In the genomic region with DNA sequence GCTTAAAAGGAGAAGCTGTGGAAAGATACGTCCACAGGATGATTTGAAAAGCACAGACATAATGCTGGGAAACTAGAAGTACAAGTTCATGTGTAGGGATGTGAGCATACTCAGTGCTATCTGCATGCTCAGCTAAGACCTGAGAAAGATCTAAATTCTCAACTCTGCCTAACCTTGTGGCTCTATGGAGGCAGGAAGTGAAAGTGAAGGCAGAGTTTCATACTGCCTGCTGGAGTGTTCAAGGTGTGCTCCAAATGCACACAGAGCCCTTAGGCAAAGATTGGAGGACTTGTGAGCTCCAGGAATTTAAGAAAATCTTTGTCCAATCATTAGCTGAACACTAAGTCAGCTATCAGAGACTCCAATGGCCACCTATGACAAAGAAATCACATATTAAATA, we compare ENCODE assay signal across 2 cellular contexts.
TF ChIP-seq lines count a peak whose summit lies in the region.

No MANE protein-coding gene starts in this region.

TF ChIP-seq in liver, 16 proteins besides CTCF, POLR2A, EP300 and RAD21:
- TF ChIP-seq, protein P1, sequence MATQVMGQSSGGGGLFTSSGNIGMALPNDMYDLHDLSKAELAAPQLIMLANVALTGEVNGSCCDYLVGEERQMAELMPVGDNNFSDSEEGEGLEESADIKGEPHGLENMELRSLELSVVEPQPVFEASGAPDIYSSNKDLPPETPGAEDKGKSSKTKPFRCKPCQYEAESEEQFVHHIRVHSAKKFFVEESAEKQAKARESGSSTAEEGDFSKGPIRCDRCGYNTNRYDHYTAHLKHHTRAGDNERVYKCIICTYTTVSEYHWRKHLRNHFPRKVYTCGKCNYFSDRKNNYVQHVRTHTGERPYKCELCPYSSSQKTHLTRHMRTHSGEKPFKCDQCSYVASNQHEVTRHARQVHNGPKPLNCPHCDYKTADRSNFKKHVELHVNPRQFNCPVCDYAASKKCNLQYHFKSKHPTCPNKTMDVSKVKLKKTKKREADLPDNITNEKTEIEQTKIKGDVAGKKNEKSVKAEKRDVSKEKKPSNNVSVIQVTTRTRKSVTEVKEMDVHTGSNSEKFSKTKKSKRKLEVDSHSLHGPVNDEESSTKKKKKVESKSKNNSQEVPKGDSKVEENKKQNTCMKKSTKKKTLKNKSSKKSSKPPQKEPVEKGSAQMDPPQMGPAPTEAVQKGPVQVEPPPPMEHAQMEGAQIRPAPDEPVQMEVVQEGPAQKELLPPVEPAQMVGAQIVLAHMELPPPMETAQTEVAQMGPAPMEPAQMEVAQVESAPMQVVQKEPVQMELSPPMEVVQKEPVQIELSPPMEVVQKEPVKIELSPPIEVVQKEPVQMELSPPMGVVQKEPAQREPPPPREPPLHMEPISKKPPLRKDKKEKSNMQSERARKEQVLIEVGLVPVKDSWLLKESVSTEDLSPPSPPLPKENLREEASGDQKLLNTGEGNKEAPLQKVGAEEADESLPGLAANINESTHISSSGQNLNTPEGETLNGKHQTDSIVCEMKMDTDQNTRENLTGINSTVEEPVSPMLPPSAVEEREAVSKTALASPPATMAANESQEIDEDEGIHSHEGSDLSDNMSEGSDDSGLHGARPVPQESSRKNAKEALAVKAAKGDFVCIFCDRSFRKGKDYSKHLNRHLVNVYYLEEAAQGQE (IDR thresholded peaks at IDR 0.05): no peak
- TF ChIP-seq SP1 (IDR thresholded peaks at IDR 0.05): no peak
- no peak for TF ChIP-seq HNF4G (IDR thresholded peaks at IDR 0.05)
- TF ChIP-seq RXRA (IDR thresholded peaks at IDR 0.05): no peak
- no peak for TF ChIP-seq TAF1 (conservative IDR thresholded peaks at IDR 0.05)
- TF ChIP-seq, protein P2, sequence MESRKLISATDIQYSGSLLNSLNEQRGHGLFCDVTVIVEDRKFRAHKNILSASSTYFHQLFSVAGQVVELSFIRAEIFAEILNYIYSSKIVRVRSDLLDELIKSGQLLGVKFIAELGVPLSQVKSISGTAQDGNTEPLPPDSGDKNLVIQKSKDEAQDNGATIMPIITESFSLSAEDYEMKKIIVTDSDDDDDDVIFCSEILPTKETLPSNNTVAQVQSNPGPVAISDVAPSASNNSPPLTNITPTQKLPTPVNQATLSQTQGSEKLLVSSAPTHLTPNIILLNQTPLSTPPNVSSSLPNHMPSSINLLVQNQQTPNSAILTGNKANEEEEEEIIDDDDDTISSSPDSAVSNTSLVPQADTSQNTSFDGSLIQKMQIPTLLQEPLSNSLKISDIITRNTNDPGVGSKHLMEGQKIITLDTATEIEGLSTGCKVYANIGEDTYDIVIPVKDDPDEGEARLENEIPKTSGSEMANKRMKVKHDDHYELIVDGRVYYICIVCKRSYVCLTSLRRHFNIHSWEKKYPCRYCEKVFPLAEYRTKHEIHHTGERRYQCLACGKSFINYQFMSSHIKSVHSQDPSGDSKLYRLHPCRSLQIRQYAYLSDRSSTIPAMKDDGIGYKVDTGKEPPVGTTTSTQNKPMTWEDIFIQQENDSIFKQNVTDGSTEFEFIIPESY (IDR thresholded peaks at IDR 0.05): no peak
- no peak for TF ChIP-seq JUND (IDR thresholded peaks at IDR 0.05)
- TF ChIP-seq FOXA1 (IDR thresholded peaks at IDR 0.05): no peak
- TF ChIP-seq, protein P3, sequence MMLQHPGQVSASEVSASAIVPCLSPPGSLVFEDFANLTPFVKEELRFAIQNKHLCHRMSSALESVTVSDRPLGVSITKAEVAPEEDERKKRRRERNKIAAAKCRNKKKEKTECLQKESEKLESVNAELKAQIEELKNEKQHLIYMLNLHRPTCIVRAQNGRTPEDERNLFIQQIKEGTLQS (IDR thresholded peaks at IDR 0.05): no peak
- TF ChIP-seq, protein P4, sequence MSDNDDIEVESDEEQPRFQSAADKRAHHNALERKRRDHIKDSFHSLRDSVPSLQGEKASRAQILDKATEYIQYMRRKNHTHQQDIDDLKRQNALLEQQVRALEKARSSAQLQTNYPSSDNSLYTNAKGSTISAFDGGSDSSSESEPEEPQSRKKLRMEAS (IDR thresholded peaks at IDR 0.05): no peak
- no peak for TF ChIP-seq GABPA (IDR thresholded peaks at IDR 0.05 in 1 of 2, conservative IDR thresholded peaks at IDR 0.05 in 1 of 2)
- no peak for TF ChIP-seq EGR1 (IDR thresholded peaks at IDR 0.05; ENCODE audit: low read depth in 2 of 2)
- no peak for TF ChIP-seq NR2F2 (IDR thresholded peaks at IDR 0.05)
- no peak for TF ChIP-seq FOXA2 (IDR thresholded peaks at IDR 0.05)

TF ChIP-seq in HepG2, 621 proteins besides CTCF, POLR2A, EP300 and RAD21 (continued from another document):
- TF ChIP-seq, protein P5, sequence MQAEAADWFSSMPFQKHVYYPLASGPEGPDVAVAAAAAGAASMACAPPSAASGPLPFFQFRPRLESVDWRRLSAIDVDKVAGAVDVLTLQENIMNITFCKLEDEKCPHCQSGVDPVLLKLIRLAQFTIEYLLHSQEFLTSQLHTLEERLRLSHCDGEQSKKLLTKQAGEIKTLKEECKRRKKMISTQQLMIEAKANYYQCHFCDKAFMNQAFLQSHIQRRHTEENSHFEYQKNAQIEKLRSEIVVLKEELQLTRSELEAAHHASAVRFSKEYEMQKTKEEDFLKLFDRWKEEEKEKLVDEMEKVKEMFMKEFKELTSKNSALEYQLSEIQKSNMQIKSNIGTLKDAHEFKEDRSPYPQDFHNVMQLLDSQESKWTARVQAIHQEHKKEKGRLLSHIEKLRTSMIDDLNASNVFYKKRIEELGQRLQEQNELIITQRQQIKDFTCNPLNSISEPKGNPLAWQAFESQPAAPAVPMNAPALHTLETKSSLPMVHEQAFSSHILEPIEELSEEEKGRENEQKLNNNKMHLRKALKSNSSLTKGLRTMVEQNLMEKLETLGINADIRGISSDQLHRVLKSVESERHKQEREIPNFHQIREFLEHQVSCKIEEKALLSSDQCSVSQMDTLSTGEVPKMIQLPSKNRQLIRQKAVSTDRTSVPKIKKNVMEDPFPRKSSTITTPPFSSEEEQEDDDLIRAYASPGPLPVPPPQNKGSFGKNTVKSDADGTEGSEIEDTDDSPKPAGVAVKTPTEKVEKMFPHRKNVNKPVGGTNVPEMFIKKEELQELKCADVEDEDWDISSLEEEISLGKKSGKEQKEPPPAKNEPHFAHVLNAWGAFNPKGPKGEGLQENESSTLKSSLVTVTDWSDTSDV (CRISPR knock-in tag; IDR thresholded peaks at IDR 0.05): no peak
- TF ChIP-seq HOXA7 (CRISPR knock-in tag; IDR thresholded peaks at IDR 0.05) (no peak), TOPORS (CRISPR knock-in tag; IDR thresholded peaks at IDR 0.05) (no peak), JDP2 (CRISPR knock-in tag; IDR thresholded peaks at IDR 0.05; ENCODE audit: borderline replicate concordance) (no peak), FOSL2 (CRISPR knock-in tag; IDR thresholded peaks at IDR 0.05) (no peak), MED8 (CRISPR knock-in tag; IDR thresholded peaks at IDR 0.05; ENCODE audit: insufficient replicate concordance) (no peak), MED1 (CRISPR knock-in tag; IDR thresholded peaks at IDR 0.05) (no peak), DNMT1 (CRISPR knock-in tag; IDR thresholded peaks at IDR 0.05) (no peak), ZNF746 (CRISPR knock-in tag; IDR thresholded peaks at IDR 0.05) (no peak), ZNF263 (CRISPR knock-in tag; IDR thresholded peaks at IDR 0.05) (no peak)
- TF ChIP-seq, protein P6, sequence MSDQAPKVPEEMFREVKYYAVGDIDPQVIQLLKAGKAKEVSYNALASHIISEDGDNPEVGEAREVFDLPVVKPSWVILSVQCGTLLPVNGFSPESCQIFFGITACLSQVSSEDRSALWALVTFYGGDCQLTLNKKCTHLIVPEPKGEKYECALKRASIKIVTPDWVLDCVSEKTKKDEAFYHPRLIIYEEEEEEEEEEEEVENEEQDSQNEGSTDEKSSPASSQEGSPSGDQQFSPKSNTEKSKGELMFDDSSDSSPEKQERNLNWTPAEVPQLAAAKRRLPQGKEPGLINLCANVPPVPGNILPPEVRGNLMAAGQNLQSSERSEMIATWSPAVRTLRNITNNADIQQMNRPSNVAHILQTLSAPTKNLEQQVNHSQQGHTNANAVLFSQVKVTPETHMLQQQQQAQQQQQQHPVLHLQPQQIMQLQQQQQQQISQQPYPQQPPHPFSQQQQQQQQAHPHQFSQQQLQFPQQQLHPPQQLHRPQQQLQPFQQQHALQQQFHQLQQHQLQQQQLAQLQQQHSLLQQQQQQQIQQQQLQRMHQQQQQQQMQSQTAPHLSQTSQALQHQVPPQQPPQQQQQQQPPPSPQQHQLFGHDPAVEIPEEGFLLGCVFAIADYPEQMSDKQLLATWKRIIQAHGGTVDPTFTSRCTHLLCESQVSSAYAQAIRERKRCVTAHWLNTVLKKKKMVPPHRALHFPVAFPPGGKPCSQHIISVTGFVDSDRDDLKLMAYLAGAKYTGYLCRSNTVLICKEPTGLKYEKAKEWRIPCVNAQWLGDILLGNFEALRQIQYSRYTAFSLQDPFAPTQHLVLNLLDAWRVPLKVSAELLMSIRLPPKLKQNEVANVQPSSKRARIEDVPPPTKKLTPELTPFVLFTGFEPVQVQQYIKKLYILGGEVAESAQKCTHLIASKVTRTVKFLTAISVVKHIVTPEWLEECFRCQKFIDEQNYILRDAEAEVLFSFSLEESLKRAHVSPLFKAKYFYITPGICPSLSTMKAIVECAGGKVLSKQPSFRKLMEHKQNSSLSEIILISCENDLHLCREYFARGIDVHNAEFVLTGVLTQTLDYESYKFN (CRISPR knock-in tag; conservative IDR thresholded peaks at IDR 0.05): no peak
- TF ChIP-seq, protein P7, sequence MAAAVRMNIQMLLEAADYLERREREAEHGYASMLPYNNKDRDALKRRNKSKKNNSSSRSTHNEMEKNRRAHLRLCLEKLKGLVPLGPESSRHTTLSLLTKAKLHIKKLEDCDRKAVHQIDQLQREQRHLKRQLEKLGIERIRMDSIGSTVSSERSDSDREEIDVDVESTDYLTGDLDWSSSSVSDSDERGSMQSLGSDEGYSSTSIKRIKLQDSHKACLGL (CRISPR knock-in tag; IDR thresholded peaks at IDR 0.05): no peak
- TF ChIP-seq, protein P8, sequence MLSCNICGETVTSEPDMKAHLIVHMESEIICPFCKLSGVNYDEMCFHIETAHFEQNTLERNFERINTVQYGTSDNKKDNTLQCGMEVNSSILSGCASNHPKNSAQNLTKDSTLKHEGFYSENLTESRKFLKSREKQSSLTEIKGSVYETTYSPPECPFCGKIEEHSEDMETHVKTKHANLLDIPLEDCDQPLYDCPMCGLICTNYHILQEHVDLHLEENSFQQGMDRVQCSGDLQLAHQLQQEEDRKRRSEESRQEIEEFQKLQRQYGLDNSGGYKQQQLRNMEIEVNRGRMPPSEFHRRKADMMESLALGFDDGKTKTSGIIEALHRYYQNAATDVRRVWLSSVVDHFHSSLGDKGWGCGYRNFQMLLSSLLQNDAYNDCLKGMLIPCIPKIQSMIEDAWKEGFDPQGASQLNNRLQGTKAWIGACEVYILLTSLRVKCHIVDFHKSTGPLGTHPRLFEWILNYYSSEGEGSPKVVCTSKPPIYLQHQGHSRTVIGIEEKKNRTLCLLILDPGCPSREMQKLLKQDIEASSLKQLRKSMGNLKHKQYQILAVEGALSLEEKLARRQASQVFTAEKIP (CRISPR knock-in tag; IDR thresholded peaks at IDR 0.05; ENCODE audit: borderline replicate concordance): no peak
